Comparison of ENCODE assay signal across 1 cellular context in genomic region chr15:57624730-57625129, GRCh38.
TF ChIP-seq lines count a peak whose summit lies in the region.

No MANE protein-coding gene starts in this region.

TF ChIP-seq in K562, 482 proteins besides CTCF, POLR2A, EP300 and RAD21 (continued from another document):
- TF ChIP-seq USF2 (CRISPR knock-in tag; IDR thresholded peaks at IDR 0.05), result no peak
TF ChIP-seq in K562: peak in this region for 0.
